13 cellular contexts compared by ENCODE assay signal in genomic region chr3:46297658-46298423, GRCh38. TPM values are rescaled to one million over a fixed set of nuclear protein-coding genes. Genes with fewer than 3 reads are reported as not detected.
DNase-seq lines count a peak whose midpoint lies in the region; ATAC-seq and TF ChIP-seq lines count a peak whose summit lies in the region.
"Had no signal": no experiment of that assay in that cellular context is flagged by ENCODE, and none has a peak within 500 bp of the region (broad histone marks: within the 10 kb centered on the region; RNA-seq: fewer than 3 reads in every experiment).

No MANE protein-coding gene starts in this region.

- H3K9me3 ChIP-seq in Peyer's patch (no peaks in the 10 kb centered on the region), aorta (ENCODE audit: control insufficient read depth, low read length) (no peaks in the 10 kb centered on the region)
- H3K9me3 ChIP-seq: Caco-2, esophagus squamous epithelium had no signal

- H3K4me1 ChIP-seq in Peyer's patch (peaks cover 0 to 12% (median 0%) of the 10 kb centered on the region in 4 donors), aorta (ENCODE audit: control insufficient read depth in 1 of 2, insufficient read depth in 2 of 2, low read length in 2 of 2) (no peaks in the 10 kb centered on the region)
- H3K4me1 ChIP-seq: Caco-2 had no signal

- TF ChIP-seq CTCF in Peyer's patch (IDR thresholded peaks at IDR 0.05): no peak

- 60 to 66% methylated on average over 9 of the region's 9 CpGs for WGBS in aorta, 2 donors

- H3K27me3 ChIP-seq in Peyer's patch (no peaks in the 10 kb centered on the region), aorta (ENCODE audit: control insufficient read depth in 1 of 2, insufficient read depth in 2 of 2, low read length in 1 of 2) (no peaks in the 10 kb centered on the region)
- H3K27me3 ChIP-seq: esophagus squamous epithelium had no signal

- peak; percentile 73 for ATAC-seq in esophagus mucosa
- no peak for ATAC-seq in aorta (ENCODE audit: low FRiP score)

- no peak for TF ChIP-seq POLR2A in Peyer's patch (IDR thresholded peaks at IDR 0.05)

- intact Hi-C loops in aorta (cut with DNase I): no loop called here

- H3K36me3 ChIP-seq in Peyer's patch (no peaks in the 10 kb centered on the region), aorta (ENCODE audit: control insufficient read depth in 1 of 2, insufficient read depth in 2 of 2, low read length in 1 of 2) (no peaks in the 10 kb centered on the region)
- H3K36me3 ChIP-seq: esophagus squamous epithelium had no signal

- H3K27ac ChIP-seq in Peyer's patch (peak overlapping the region in 2 of 4 donors; percentile 14 to 54), aorta (ENCODE audit: low read depth in 1 of 2, low read length in 2 of 2) (no peak overlapping the region)

- H3K4me3 ChIP-seq in Peyer's patch (no peak overlapping the region), aorta (ENCODE audit: low read length in 2 of 2) (no peak overlapping the region)
- H3K4me3 ChIP-seq: esophagus squamous epithelium had no signal

- peak; percentile 40 for DNase-seq in A172 (ENCODE audit: low spot score)
- peak; percentile 45 for DNase-seq in GDM1 (lab: John Stamatoyannopoulos, UW)
- peak in 2 of 3 donors; percentile 43 to 53 for DNase-seq in Peyer's patch
- no peak for DNase-seq in GOT3 (lab: John Stamatoyannopoulos, UW)
- no peak for DNase-seq in NCI-H82 treated with DMSO at 0.1 percent for 48 hours (lab: John Stamatoyannopoulos, UW; ENCODE audit: unreplicated experiment)
- DNase-seq in aorta: no peak
- no peak for DNase-seq in retina
- DNase-seq: Caco-2, esophagus squamous epithelium, kidney had no signal

RNA-seq across cellular contexts. Expression of gene CCR3, which starts 55.6 kb away (rescaled TPM):
- total RNA-seq in A172 (2014; rRNA removed; shearing (Covaris generic)): not detected in 2 replicates
- not detected for total RNA-seq in Peyer's patch
- not detected for total RNA-seq in esophagus mucosa
- under 1 TPM in 1 of 2 donors, not detected in 1; 0.29 TPM for total RNA-seq in aorta
- polyA plus RNA-seq in aorta: not detected
- total RNA-seq: esophagus squamous epithelium, kidney, NCI-H460 had no signal

RNA-seq across cellular contexts. Expression of gene CCR2, which starts 56.1 kb away (rescaled TPM):
- not detected in 2 replicates for total RNA-seq in A172 (2014; rRNA removed; shearing (Covaris generic))
- total RNA-seq in Peyer's patch: 1 to 10 TPM in 1 of 4 donors, under 1 TPM in 2, not detected in 1; 0.70 to 4.1 (median 0.80) TPM
- 0.48 TPM for total RNA-seq in esophagus mucosa
- 1 to 10 TPM; 2.8 to 6.2 TPM for total RNA-seq in aorta
- under 1 TPM in 1 of 2 donors, not detected in 1; 0.18 TPM for polyA plus RNA-seq in aorta
- total RNA-seq: Caco-2, H4, NCI-H460 had no signal

Comparison
In these comparisons a context has a peak if more than half of its experiments do, and no peak if none do; other contexts are left out.
1. DNase-seq: peak in A172 (single experiment), GDM1 (single experiment) and Peyer's patch (2 of 3); none in GOT3 (single experiment), NCI-H82 treated with DMSO at 0.1 percent for 48 hours (single experiment), aorta (0 of 2) and retina (single experiment).